Comparison of ENCODE assay signal across 8 cellular contexts in genomic region chr3:153161714-153162512, GRCh38. TPM values are rescaled to one million over a fixed set of nuclear protein-coding genes. Genes with fewer than 3 reads are reported as not detected.
DNase-seq lines count a peak whose midpoint lies in the region; ATAC-seq and TF ChIP-seq lines count a peak whose summit lies in the region.

Gene RAP2B (plus strand): TSS chr3:153162226. CDS start chr3:153162694, 468 bp downstream.

- no peaks in the 10 kb centered on the region for H3K36me3 Mint-ChIP-seq in neural progenitor cell

- peak within 1 kb of the TSS; percentile 89 for H3K27ac Mint-ChIP-seq in neural progenitor cell

- H3K4me3 ChIP-seq in DOHH2 (ENCODE audit: low read length) (peak within 1 kb of the TSS; percentile 87), foreskin fibroblast (ENCODE audit: low read depth in 1 of 2, low read length in 2 of 2) (peak within 1 kb of the TSS; percentile 90 to 94), neural progenitor cell (peak within 1 kb of the TSS; percentile 97), stomach smooth muscle (ENCODE audit: low read length in 2 of 2) (peak within 1 kb of the TSS; percentile 95 to 98)

- ATAC-seq in GM21786 (IDR thresholded peaks at IDR 0.05; ENCODE audit: unreplicated experiment) = peak; percentile 37

- H3K9me2 ChIP-seq in DOHH2 (replicated peaks; ENCODE audit: control insufficient read depth, low read length) = no peaks in the 10 kb centered on the region

- H3K4me3 Mint-ChIP-seq in neural progenitor cell = peak within 1 kb of the TSS; percentile 98

- TF ChIP-seq CTCF in DOHH2 (IDR thresholded peaks at IDR 0.05; ENCODE audit: low read depth, low read length, poor library complexity, severe bottlenecking) (no peak), foreskin fibroblast (IDR thresholded peaks at IDR 0.05; ENCODE audit: low read depth, low read length) (no peak), neural progenitor cell (IDR thresholded peaks at IDR 0.05) (no peak)

- H3K79me2 ChIP-seq in DOHH2 (ENCODE audit: control insufficient read depth, low read length) (peaks cover 49% of the 10 kb centered on the region), neural progenitor cell (ENCODE audit: low read depth) (peaks cover 47% of the 10 kb centered on the region)

- DNase-seq in SIG-M5 treated with dmso at 0.1 percent for 504 hours (lab: John Stamatoyannopoulos, UW; ENCODE audit: unreplicated experiment) (peak; percentile 96), activated gamma-delta T cell treated with Interleukin-2 at 50 U/mL for 16 hours (peak; percentile 95), foreskin fibroblast (peak; percentile 95 to 98), neural progenitor cell (ENCODE audit: low spot score) (peak; percentile 96)

- peaks cover 9% of the 10 kb centered on the region for H3K27me3 Mint-ChIP-seq in neural progenitor cell (ENCODE audit: insufficient read depth, low read depth)

- peaks cover 7% of the 10 kb centered on the region; the same call in 1 of the 2 replicates for H3F3A ChIP-seq in DOHH2 (ENCODE audit: control insufficient read depth, insufficient read depth)
- peaks cover 17% of the 10 kb centered on the region for H3F3A ChIP-seq in neural progenitor cell (ENCODE audit: low read depth)

- peak within 1 kb of the TSS; percentile 78 for H3K27ac ChIP-seq in DOHH2 (ENCODE audit: low read depth, low read length)
- peak within 1 kb of the TSS; percentile 69 for H3K27ac ChIP-seq in KOPT-K1 (ENCODE audit: low read depth, low read length, poor library complexity, severe bottlenecking)
- peak within 1 kb of the TSS; percentile 61 for H3K27ac ChIP-seq in neural progenitor cell
- H3K27ac ChIP-seq in stomach smooth muscle (ENCODE audit: low read length) = peak within 1 kb of the TSS; percentile 89

- H3K4me1 ChIP-seq in DOHH2 (ENCODE audit: control insufficient read depth, low read length) (peaks cover 37% of the 10 kb centered on the region), neural progenitor cell (peaks cover 24% of the 10 kb centered on the region), stomach smooth muscle (ENCODE audit: control insufficient read depth, insufficient read depth, low read length) (peaks cover 14% of the 10 kb centered on the region)

- peak within 1 kb of the TSS; percentile 85 for H3K9ac ChIP-seq in neural progenitor cell
- H3K9ac ChIP-seq in stomach smooth muscle (ENCODE audit: low read length in 2 of 2) = peak within 1 kb of the TSS; percentile 83 to 90

- peak within 1 kb of the TSS; percentile 88 for H3K4me2 ChIP-seq in DOHH2 (ENCODE audit: low read length)
- peak within 1 kb of the TSS; percentile 88 for H3K4me2 ChIP-seq in neural progenitor cell

- H4K20me1 ChIP-seq in DOHH2 (ENCODE audit: control insufficient read depth, insufficient read depth, low read depth, low read length) (peaks cover 27% of the 10 kb centered on the region), neural progenitor cell (ENCODE audit: low read depth) (peaks cover 44% of the 10 kb centered on the region)

- no peaks in the 10 kb centered on the region for H3K9me3 ChIP-seq in DOHH2 (ENCODE audit: control insufficient read depth, insufficient read depth, low read length)
- H3K9me3 ChIP-seq in KOPT-K1 (ENCODE audit: insufficient read depth, low read length, poor library complexity, severe bottlenecking) = no peaks in the 10 kb centered on the region
- H3K9me3 ChIP-seq in neural progenitor cell (ENCODE audit: low read depth) = no peaks in the 10 kb centered on the region
- no peaks in the 10 kb centered on the region for H3K9me3 ChIP-seq in stomach smooth muscle (ENCODE audit: control insufficient read depth in 2 of 2, low read length in 2 of 2)

- H3K27me3 ChIP-seq in DOHH2 (ENCODE audit: control insufficient read depth, low read length) = no peaks in the 10 kb centered on the region
- H3K27me3 ChIP-seq in neural progenitor cell = peaks cover 8% of the 10 kb centered on the region
- no peaks in the 10 kb centered on the region for H3K27me3 ChIP-seq in stomach smooth muscle (ENCODE audit: control insufficient read depth in 1 of 2, insufficient read depth in 2 of 2, low read length in 2 of 2)

- peaks cover 32% of the 10 kb centered on the region for H3K4me1 Mint-ChIP-seq in neural progenitor cell

- H3K9me3 Mint-ChIP-seq in neural progenitor cell = no peaks in the 10 kb centered on the region

- H3K36me3 ChIP-seq in DOHH2 (ENCODE audit: control insufficient read depth, low read length) (peaks cover 35% of the 10 kb centered on the region), KOPT-K1 (ENCODE audit: insufficient read depth, low read length) (no peaks in the 10 kb centered on the region; the same call in 1 of the 2 replicates), neural progenitor cell (no peaks in the 10 kb centered on the region), stomach smooth muscle (ENCODE audit: control insufficient read depth in 2 of 2, insufficient read depth in 2 of 2, low read length in 2 of 2) (no peaks in the 10 kb centered on the region)

- H2AFZ ChIP-seq in neural progenitor cell (replicated peaks) = peak within 1 kb of the TSS; percentile 84

RNA-seq across cellular contexts. Expression of gene RAP2B, which starts in this region (rescaled TPM):
- 15.9 and 18.1 TPM in 2 replicates for total RNA-seq in neural progenitor cell (ENCODE audit: low replicate concordance)

Comparison
In these comparisons a context has a peak if more than half of its experiments do, and no peak if none do; other contexts are left out.
1. Peak in every context shown above with its lines: DNase-seq, ATAC-seq, H3K4me3 ChIP-seq and H3K27ac ChIP-seq.